In genomic region chr6:2767327-2767985, GRCh38 we compare ENCODE assay signal across 1 cellular context.
TF ChIP-seq lines count a peak whose summit lies in the region.

No MANE protein-coding gene starts in this region.

TF ChIP-seq in H1, 55 proteins besides CTCF, POLR2A, EP300 and RAD21 (continued from another document):
- no peak for TF ChIP-seq CBX8 (IDR thresholded peaks at IDR 0.05; ENCODE audit: borderline replicate concordance, low read depth, low read length)
